In genomic region chr2:16553222-16553621, GRCh38 we compare ENCODE assay signal across 8 cellular contexts.
DNase-seq lines count a peak whose midpoint lies in the region; ATAC-seq and TF ChIP-seq lines count a peak whose summit lies in the region.

No MANE protein-coding gene starts in this region.

- H3K36me3 ChIP-seq in mammary epithelial cell (ENCODE audit: insufficient read depth, low read length) (no peaks in the 10 kb centered on the region), lung (ENCODE audit: control insufficient read depth in 2 of 2, insufficient read depth in 2 of 2, low read length in 2 of 2) (peaks cover 0 to 15% of the 10 kb centered on the region in 2 donors)

- CTCF ChIA-PET in mammary epithelial cell (lab: Charles Lee; ENCODE audit: low non-redundant PET): no interaction called here

- no peak overlapping the region for H3K4me2 ChIP-seq in mammary epithelial cell (ENCODE audit: insufficient read depth, low read depth, low read length)

- H4K20me1 ChIP-seq in mammary epithelial cell (ENCODE audit: insufficient read depth, low read length): no peaks in the 10 kb centered on the region

- ATAC-seq in lung (ENCODE audit: insufficient read depth, low FRiP score) (no peak), GM19397 (IDR thresholded peaks at IDR 0.05; ENCODE audit: unreplicated experiment) (no peak), GM18873 (IDR thresholded peaks at IDR 0.05; ENCODE audit: low FRiP score, unreplicated experiment) (no peak), GM19035 (IDR thresholded peaks at IDR 0.05; ENCODE audit: unreplicated experiment) (no peak)

- no peaks in the 10 kb centered on the region for H3K79me2 ChIP-seq in mammary epithelial cell (ENCODE audit: insufficient read depth, low read length)

- H2AFZ ChIP-seq in mammary epithelial cell (ENCODE audit: low read depth, low read length): no peak overlapping the region

- H3K27ac ChIP-seq in mammary epithelial cell (ENCODE audit: insufficient read depth, low read depth, low read length) (no peak overlapping the region), lung (ENCODE audit: low read depth in 1 of 2, low read length in 1 of 2) (no peak overlapping the region)

- H3K9ac ChIP-seq in mammary epithelial cell (ENCODE audit: insufficient read depth, low read length): no peak overlapping the region

- no TSS peak for BruUV-seq in mammary epithelial cell (replicated peaks; lab: Mats Ljungman, UMichigan)

- WGBS in mammary epithelial cell (ENCODE audit: low coverage, missing lambda C conversion rate): 44% methylated on average over 4 of the region's 4 CpGs
- WGBS in lung, 2 donors: 65 to 70% methylated on average over 4 of the region's 4 CpGs

- H3K27me3 ChIP-seq in mammary epithelial cell (ENCODE audit: insufficient read depth, low read length): no peaks in the 10 kb centered on the region
- no peaks in the 10 kb centered on the region for H3K27me3 ChIP-seq in lung (ENCODE audit: control insufficient read depth, insufficient read depth)

- in situ Hi-C loops in mammary epithelial cell (cut with MboI; ENCODE audit: low sequenced_read_pairs in 2 of 2): no loop called here

- intact Hi-C loops in mammary epithelial cell (cut with micrococcal nuclease): loop anchor here (1.0 kb wide), 1 partner anchor 56 kb away; no protein-coding TSS in a partner anchor

- dilution Hi-C loops in mammary epithelial cell (cut with HindIII; ENCODE audit: low sequenced_read_pairs): no loop called here

- DNase-seq in Ammon's horn (ENCODE audit: low spot score) (peak; percentile 76), NCI-H345 (lab: John Stamatoyannopoulos, UW) (peak; percentile 40), mammary epithelial cell (peak; percentile 28), lung (ENCODE audit: low spot score) (peak; percentile 45)

- no peaks in the 10 kb centered on the region for H3K4me1 ChIP-seq in mammary epithelial cell (ENCODE audit: insufficient read depth, low read length)
- H3K4me1 ChIP-seq in lung (ENCODE audit: control insufficient read depth in 2 of 2, insufficient read depth in 2 of 2, low read length in 2 of 2): peaks cover 0 to 1% of the 10 kb centered on the region in 2 donors

- TF ChIP-seq CTCF in GM12875 (IDR thresholded peaks at IDR 0.05; ENCODE audit: borderline replicate concordance, insufficient read depth, low read depth, low read length): peak; percentile 54; the same call in 1 of the 2 replicates
- TF ChIP-seq CTCF in mammary epithelial cell (conservative IDR thresholded peaks at IDR 0.05 in 1 of 2, IDR thresholded peaks at IDR 0.05 in 1 of 2; ENCODE audit: extremely low read depth in 1 of 2, insufficient read depth in 1 of 2, low read depth in 1 of 2, low read length in 2 of 2): peak; percentile 51 to 68
- peak; percentile 38 for TF ChIP-seq CTCF in lung (IDR thresholded peaks at IDR 0.05; ENCODE audit: control extremely low read depth, extremely low read depth)

- H3K4me3 ChIP-seq in GM12875 (ENCODE audit: low read depth, low read length) (no peak overlapping the region), mammary epithelial cell (replicated peaks in 1 of 3; ENCODE audit: insufficient read depth in 1 of 3, low read depth in 2 of 3, low read length in 3 of 3) (no peak overlapping the region), lung (no peak overlapping the region)

- H3K9me3 ChIP-seq in mammary epithelial cell (replicated peaks; ENCODE audit: insufficient read depth, low read length): no peaks in the 10 kb centered on the region
- no peaks in the 10 kb centered on the region for H3K9me3 ChIP-seq in lung (ENCODE audit: control insufficient read depth in 2 of 2, insufficient read depth in 1 of 2, low read length in 1 of 2)
